Comparison of ENCODE assay signal across 15 cellular contexts in the genomic region with DNA sequence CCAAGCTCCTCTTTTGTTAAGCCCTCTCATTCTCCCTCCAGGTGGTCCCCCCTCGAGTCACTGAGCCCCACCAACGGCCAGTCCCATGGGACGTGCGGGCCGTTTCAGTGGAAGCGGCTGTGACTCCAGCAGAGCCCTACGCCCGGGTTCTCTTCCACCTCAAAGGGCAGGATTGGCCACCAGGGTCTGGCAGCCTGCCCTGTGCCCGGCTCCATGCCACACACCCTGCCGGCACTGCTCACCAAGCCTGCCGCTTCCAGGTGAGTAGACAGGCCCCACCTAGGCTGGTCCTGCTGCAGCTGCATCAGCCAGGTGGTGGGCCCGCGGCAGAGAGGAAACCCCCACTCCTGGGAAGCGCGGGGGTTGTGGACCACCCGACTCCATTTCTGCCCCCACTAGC. TPM values are rescaled to one million over a fixed set of nuclear protein-coding genes. Genes with fewer than 3 reads are reported as not detected.
A peak's percentile ranks its signal among the peaks of the same experiment; 100 is the strongest.
DNase-seq lines count a peak whose midpoint lies in the region; TF ChIP-seq lines count a peak whose summit lies in the region.
"Had no signal": no experiment of that assay in that cellular context is flagged by ENCODE, and none has a peak within 500 bp of the region (broad histone marks: within the 10 kb centered on the region; RNA-seq: fewer than 3 reads in every experiment).

No MANE protein-coding gene starts in this region.

- H3K27ac Mint-ChIP-seq in nephron = no peak overlapping the region
- H3K27ac Mint-ChIP-seq in mesothelial cell of epicardium = no peak overlapping the region
- H3K27ac Mint-ChIP-seq: CD4-positive, alpha-beta T cell had no signal

- CTCF ChIA-PET in RWPE1 (lab: Yijun Ruan, JAX) = interaction anchor here (0.7 kb wide), 1 partner anchor 15 kb away, joined by 5 read pairs; no protein-coding TSS in a partner anchor

- POLR2A ChIA-PET in RWPE1 (lab: Yijun Ruan, JAX; ENCODE audit: low non-redundant PET) = no interaction called here

- peak overlapping the region in 2 of 3 experiments; percentile 52 to 54 for H3K4me3 Mint-ChIP-seq in nephron
- no peak overlapping the region for H3K4me3 Mint-ChIP-seq in mesothelial cell of epicardium

- H3K9me3 Mint-ChIP-seq in nephron (no peaks in the 10 kb centered on the region), mesothelial cell of epicardium (no peaks in the 10 kb centered on the region)
- H3K9me3 Mint-ChIP-seq: CD4-positive, alpha-beta T cell had no signal

- peaks cover 8 to 54% (median 35%) of the 10 kb centered on the region in 11 experiments; a peak in 20 of 22 replicates for H4K20me1 ChIP-seq in BLaER1 treated with 17β-estradiol and CSF1 and Interleukin-3, amounts not matched to agents 10 nM and 100 nM

- no peak overlapping the region for H3K4me3 ChIP-seq in BLaER1 treated with 17β-estradiol and CSF1 and Interleukin-3, amounts not matched to agents 10 nM and 100 nM
- no peak overlapping the region for H3K4me3 ChIP-seq in stomach
- H3K4me3 ChIP-seq: GM23248 had no signal

- no peaks in the 10 kb centered on the region for H3K9me3 ChIP-seq in BLaER1 treated with 17β-estradiol and CSF1 and Interleukin-3, amounts not matched to agents 10 nM and 100 nM (replicated peaks in 1 of 11)
- H3K9me3 ChIP-seq in stomach = no peaks in the 10 kb centered on the region

- no peak overlapping the region for H3K27ac ChIP-seq in BLaER1 treated with 17β-estradiol and CSF1 and Interleukin-3, amounts not matched to agents 10 nM and 100 nM
- H3K27ac ChIP-seq in stomach (no peak overlapping the region), RWPE1 (no peak overlapping the region)
- H3K27ac ChIP-seq: 22Rv1, GM23248 had no signal

- peaks cover 35 to 52% (median 43%) of the 10 kb centered on the region in 11 experiments for H3K27me3 ChIP-seq in BLaER1 treated with 17β-estradiol and CSF1 and Interleukin-3, amounts not matched to agents 10 nM and 100 nM
- peaks cover 0 to 32% (median 14%) of the 10 kb centered on the region in 3 donors for H3K27me3 ChIP-seq in stomach

- peaks cover 26% of the 10 kb centered on the region for H3K4me1 Mint-ChIP-seq in nephron
- H3K4me1 Mint-ChIP-seq in mesothelial cell of epicardium = peaks cover 12% of the 10 kb centered on the region

- peaks cover 36 to 68% (median 56%) of the 10 kb centered on the region in 10 experiments for H3K4me1 ChIP-seq in BLaER1 treated with 17β-estradiol and CSF1 and Interleukin-3, amounts not matched to agents 10 nM and 100 nM
- peaks cover 18 to 47% (median 41%) of the 10 kb centered on the region in 4 donors for H3K4me1 ChIP-seq in stomach

- 40 to 66% (median 60%) methylated on average over 9 to 16 of the region's 16 CpGs for WGBS in stomach, 5 donors

- TF ChIP-seq EP300 in stomach (IDR thresholded peaks at IDR 0.05) = no peak

- H3K27me3 Mint-ChIP-seq in nephron (ENCODE audit: low read depth) = peaks cover 8% of the 10 kb centered on the region
- H3K27me3 Mint-ChIP-seq in mesothelial cell of epicardium (ENCODE audit: low read depth) = no peaks in the 10 kb centered on the region

- DNase-seq in NCI-H1092 treated with DMSO at 0.1 percent for 48 hours (lab: John Stamatoyannopoulos, UW) (peak; percentile 12), NCI-H1092 (lab: John Stamatoyannopoulos, UW) (no peak), stomach (peak; percentile 88), RWPE1 (ENCODE audit: low spot score) (no peak), DMS53 treated with DMSO at 0.1 percent for 48 hours (lab: John Stamatoyannopoulos, UW; ENCODE audit: unreplicated experiment) (no peak), mesothelial cell of epicardium (ENCODE audit: low spot score in 2 of 2, unreplicated experiment in 2 of 2) (no peak)
- DNase-seq: AML-193; Calu3; CD4-positive, alpha-beta T cell; EL; GM23248 had no signal

- H3K36me3 Mint-ChIP-seq in nephron (ENCODE audit: low read depth) (peaks cover 45% of the 10 kb centered on the region), mesothelial cell of epicardium (peaks cover 19% of the 10 kb centered on the region)

- intact Hi-C loops in stomach (cut with DNase I; ENCODE audit: low total_unique reads) = no loop called here

- TF ChIP-seq CTCF in nephron (IDR thresholded peaks at IDR 0.05; ENCODE audit: unreplicated experiment in 3 of 3) (no peak), stomach (IDR thresholded peaks at IDR 0.05) (peak in 2 of 7 experiments; percentile 5 to 31), RWPE1 (conservative IDR thresholded peaks at IDR 0.05; ENCODE audit: low read depth) (no peak), mesothelial cell of epicardium (IDR thresholded peaks at IDR 0.05; ENCODE audit: unreplicated experiment) (no peak)

- no peak overlapping the region; a peak in 1 of 22 replicates for H3K9ac ChIP-seq in BLaER1 treated with 17β-estradiol and CSF1 and Interleukin-3, amounts not matched to agents 10 nM and 100 nM
- H3K9ac ChIP-seq: GM23248 had no signal

- H3K36me3 ChIP-seq in BLaER1 treated with 17β-estradiol and CSF1 and Interleukin-3, amounts not matched to agents 10 nM and 100 nM = peaks cover 7 to 26% (median 12%) of the 10 kb centered on the region in 11 experiments; a peak in 20 of 22 replicates
- H3K36me3 ChIP-seq in stomach = peaks cover 5 to 47% (median 27%) of the 10 kb centered on the region in 4 donors

- peak overlapping the region in 7 of 11 experiments; percentile 0 to 59 (median 49); a peak in 12 of 22 replicates for H3K4me2 ChIP-seq in BLaER1 treated with 17β-estradiol and CSF1 and Interleukin-3, amounts not matched to agents 10 nM and 100 nM

- TF ChIP-seq POLR2A in stomach (IDR thresholded peaks at IDR 0.05) = no peak

RNA-seq across cellular contexts. Expression of gene TMEM132A, which starts 3.3 kb away (rescaled TPM):
- total RNA-seq in stomach (100 to 1,000 TPM in 1 of 5 donors, 10 to 100 TPM in 3, 1 to 10 TPM in 1; 8.4 to 142 (median 29.2) TPM), mesothelial cell of epicardium (182 to 197 TPM (median 193 TPM) in 3 replicates)
- 10 to 100 TPM in 2 of 3 donors, 1 to 10 TPM in 1; 8.4 to 62.9 (median 25.2) TPM for polyA plus RNA-seq in stomach
- total RNA-seq: CD4-positive, alpha-beta T cell had no signal

RNA-seq across cellular contexts. Expression of gene TMEM109, which starts 13.6 kb away (rescaled TPM):
- total RNA-seq in stomach (10 to 100 TPM; 27.4 to 97.0 (median 80.8) TPM), mesothelial cell of epicardium (52.5 to 56.8 TPM (median 55.2 TPM) in 3 replicates)
- polyA plus RNA-seq in stomach = 100 to 1,000 TPM in 1 of 3 donors, 10 to 100 TPM in 2; 31.2 to 122 (median 50.1) TPM

RNA-seq across cellular contexts. Expression of gene PRPF19, which starts 21.2 kb away (rescaled TPM):
- 10 to 100 TPM in 4 of 5 donors, 1 to 10 TPM in 1; 3.5 to 71.9 (median 41.9) TPM for total RNA-seq in stomach
- polyA plus RNA-seq in stomach = 10 to 100 TPM; 54.7 to 86.1 (median 67.2) TPM
- 96.3 to 100 TPM (median 97.6 TPM) in 3 replicates for total RNA-seq in mesothelial cell of epicardium

RNA-seq across cellular contexts. Expression of gene SLC15A3, which starts 24.4 kb away (rescaled TPM):
- total RNA-seq in stomach = 10 to 100 TPM in 3 of 5 donors, 1 to 10 TPM in 2; 7.9 to 29.5 (median 13.4) TPM
- 10 to 100 TPM; 25.8 to 33.6 (median 32.2) TPM for polyA plus RNA-seq in stomach
- total RNA-seq in mesothelial cell of epicardium = 5.0 to 7.4 TPM (median 5.2 TPM) in 3 replicates
- total RNA-seq: A673 had no signal

RNA-seq across cellular contexts. Expression of gene CD6, which starts 43.9 kb away (rescaled TPM):
- total RNA-seq in stomach = 1 to 10 TPM in 3 of 5 donors, not detected in 2; 1.6 to 2.8 (median 2.3) TPM
- 1 to 10 TPM; 1.1 to 1.2 (median 1.1) TPM for polyA plus RNA-seq in stomach
- 0.27 to 0.31 TPM in 2 of 3 replicates, not detected in the other for total RNA-seq in mesothelial cell of epicardium
- total RNA-seq: A673, GM23248 had no signal
- polyA plus RNA-seq: GM23248 had no signal

Comparison
In these comparisons a context has a peak if more than half of its experiments do, and no peak if none do; other contexts are left out.
1. DNase-seq: peak in NCI-H1092 treated with DMSO at 0.1 percent for 48 hours (single experiment) and stomach (single experiment); none in NCI-H1092 (single experiment), RWPE1 (single experiment), DMS53 treated with DMSO at 0.1 percent for 48 hours (single experiment) and mesothelial cell of epicardium (0 of 2).